In genomic region chr2:173959909-173960308, GRCh38 we compare ENCODE assay signal across 1 cellular context.
TF ChIP-seq lines count a peak whose summit lies in the region.

No MANE protein-coding gene starts in this region.

TF ChIP-seq in K562, 482 proteins besides CTCF, POLR2A, EP300 and RAD21:
- no peak for TF ChIP-seq JUND (IDR thresholded peaks at IDR 0.05; ENCODE audit: borderline replicate concordance, low read depth, low read length)
- no peak for TF ChIP-seq JUND (tag; IDR thresholded peaks at IDR 0.05; ENCODE audit: borderline replicate concordance, low read depth, low read length)
- 0 out of 2 replicates have a peak, but pooled peaks have one; percentile 20 for TF ChIP-seq BHLHE40 (IDR thresholded peaks at IDR 0.05; ENCODE audit: low read length)
TF ChIP-seq in K562: peak in this region for 1.
